ENCODE assay signal across 1 cellular context in genomic region chr4:169025184-169025583, GRCh38.
TF ChIP-seq lines count a peak whose summit lies in the region.

No MANE protein-coding gene starts in this region.

TF ChIP-seq in SK-N-SH, 30 proteins besides CTCF, POLR2A, EP300 and RAD21 (continued from another document):
- TF ChIP-seq PBX3 (IDR thresholded peaks at IDR 0.05): no peak
- TF ChIP-seq SIN3A (IDR thresholded peaks at IDR 0.05; ENCODE audit: borderline replicate concordance, low read depth, low read length): no peak
- no peak for TF ChIP-seq YY1 (IDR thresholded peaks at IDR 0.05; ENCODE audit: low read depth)
- TF ChIP-seq JUND (IDR thresholded peaks at IDR 0.05): no peak
- no peak for TF ChIP-seq EZH2phosphoT487 (IDR thresholded peaks at IDR 0.05; ENCODE audit: borderline replicate concordance, low read depth)
